ENCODE assay signal across 19 cellular contexts in genomic region chr9:86408121-86408520, GRCh38. TPM values are rescaled to one million over a fixed set of nuclear protein-coding genes. Genes with fewer than 3 reads are reported as not detected.
DNase-seq lines count a peak whose midpoint lies in the region; ATAC-seq and TF ChIP-seq lines count a peak whose summit lies in the region.
"Had no signal": no experiment of that assay in that cellular context is flagged by ENCODE, and none has a peak within 500 bp of the region (broad histone marks: within the 10 kb centered on the region; RNA-seq: fewer than 3 reads in every experiment).

No MANE protein-coding gene starts in this region.

- no peak overlapping the region for H3K4me3 Mint-ChIP-seq in CD8-positive, alpha-beta T cell
- H3K4me3 Mint-ChIP-seq: CD4-positive, alpha-beta T cell; nephron progenitor cell had no signal

- no peak overlapping the region for H3K18ac ChIP-seq in mesenchymal stem cell (ENCODE audit: low read depth in 1 of 2, low read length in 2 of 2)

- H3K4me3 ChIP-seq in AG10803 (ENCODE audit: low read length), result no peak overlapping the region
- no peak overlapping the region for H3K4me3 ChIP-seq in dorsolateral prefrontal cortex
- no peak overlapping the region for H3K4me3 ChIP-seq in mesenchymal stem cell (ENCODE audit: insufficient read depth in 1 of 2, low read depth in 1 of 2, low read length in 2 of 2)
- no peak overlapping the region for H3K4me3 ChIP-seq in CD8-positive, alpha-beta T cell (ENCODE audit: low read depth, low read length)
- H3K4me3 ChIP-seq: MG63, vagina had no signal

- no peaks in the 10 kb centered on the region for H3K9me3 ChIP-seq in mesenchymal stem cell (ENCODE audit: control insufficient read depth, low read length)
- H3K9me3 ChIP-seq in CD8-positive, alpha-beta T cell (ENCODE audit: low read length), result no peaks in the 10 kb centered on the region
- H3K9me3 ChIP-seq: MG63, vagina had no signal

- H3K27ac ChIP-seq in dorsolateral prefrontal cortex, result peak overlapping the region in 34 of 59 donors; percentile 8 to 91 (median 77)
- H3K27ac ChIP-seq in mesenchymal stem cell (ENCODE audit: low read length, poor library complexity, severe bottlenecking), result no peak overlapping the region
- no peak overlapping the region for H3K27ac ChIP-seq in CD8-positive, alpha-beta T cell (ENCODE audit: low read depth, low read length)
- H3K27ac ChIP-seq in RWPE1, result no peak overlapping the region
- H3K27ac ChIP-seq: vagina had no signal

- H2BK15ac ChIP-seq in mesenchymal stem cell (ENCODE audit: low read depth, poor library complexity, severe bottlenecking), result no peak overlapping the region

- 40% methylated on average over 1 of the region's 1 CpG for WGBS in mesenchymal stem cell

- H3K9ac ChIP-seq in mesenchymal stem cell (ENCODE audit: low read length), result peak overlapping the region; percentile 8

- no peak overlapping the region for H2AK5ac ChIP-seq in mesenchymal stem cell (ENCODE audit: low read length, severe bottlenecking)

- no peak overlapping the region for H2BK120ac ChIP-seq in mesenchymal stem cell (ENCODE audit: low read depth, low read length)

- H3K27ac Mint-ChIP-seq in CD8-positive, alpha-beta T cell, result no peak overlapping the region
- H3K27ac Mint-ChIP-seq: CD4-positive, alpha-beta T cell; nephron progenitor cell had no signal

- H2BK12ac ChIP-seq in mesenchymal stem cell (ENCODE audit: low read length in 2 of 2), result no peak overlapping the region

- no peak overlapping the region for H3K23ac ChIP-seq in mesenchymal stem cell (ENCODE audit: low read length in 2 of 2)

- POLR2A ChIA-PET in CD8-positive, alpha-beta T cell (lab: Charles Lee), result no interaction called here
- POLR2A ChIA-PET in RWPE1 (lab: Yijun Ruan, JAX; ENCODE audit: low non-redundant PET), result no interaction called here

- no peaks in the 10 kb centered on the region for H3K36me3 ChIP-seq in mesenchymal stem cell (ENCODE audit: control insufficient read depth in 1 of 2, insufficient read depth in 2 of 2, low read depth in 1 of 2, low read length in 2 of 2)
- no peaks in the 10 kb centered on the region for H3K36me3 ChIP-seq in CD8-positive, alpha-beta T cell (ENCODE audit: insufficient read depth, low read length)
- H3K36me3 ChIP-seq: MG63, vagina had no signal

- no peaks in the 10 kb centered on the region for H3K27me3 ChIP-seq in dorsolateral prefrontal cortex
- H3K27me3 ChIP-seq in mesenchymal stem cell (ENCODE audit: control insufficient read depth in 1 of 2, insufficient read depth in 1 of 2, low read length in 2 of 2), result no peaks in the 10 kb centered on the region
- no peaks in the 10 kb centered on the region for H3K27me3 ChIP-seq in CD8-positive, alpha-beta T cell (ENCODE audit: insufficient read depth, low read length)
- H3K27me3 ChIP-seq: MG63, vagina had no signal

- no peak overlapping the region for H4K8ac ChIP-seq in mesenchymal stem cell (ENCODE audit: low read length)

- H4K91ac ChIP-seq in mesenchymal stem cell (ENCODE audit: low read length), result no peak overlapping the region

- TF ChIP-seq CTCF in AG10803 (conservative IDR thresholded peaks at IDR 0.05; ENCODE audit: low read length), result no peak
- TF ChIP-seq CTCF in dorsolateral prefrontal cortex (IDR thresholded peaks at IDR 0.05 in 54 of 56, conservative IDR thresholded peaks at IDR 0.05 in 2 of 56; ENCODE audit: low read depth in 1 of 56, partially characterized antibody in 56 of 56), result no peak
- no peak for TF ChIP-seq CTCF in CD8-positive, alpha-beta T cell (IDR thresholded peaks at IDR 0.05)
- TF ChIP-seq CTCF in RWPE1 (conservative IDR thresholded peaks at IDR 0.05; ENCODE audit: low read depth), result no peak

- no peak for ATAC-seq in CD8-positive, alpha-beta T cell

- peaks cover 10% of the 10 kb centered on the region for H3K4me1 ChIP-seq in mesenchymal stem cell (ENCODE audit: control insufficient read depth, insufficient read depth, low read depth, low read length)
- no peaks in the 10 kb centered on the region for H3K4me1 ChIP-seq in CD8-positive, alpha-beta T cell (ENCODE audit: insufficient read depth, low read length)
- H3K4me1 ChIP-seq: vagina had no signal

- intact Hi-C loops in dorsolateral prefrontal cortex (cut with DNase I), result loop anchor here in 1 of 2 donors (10.0 kb wide), 1 partner anchor 747 kb away; no protein-coding TSS in a partner anchor
- intact Hi-C loops in CD8-positive, alpha-beta T cell (cut with DNase I, micrococcal nuclease), result no loop called here

- no peak overlapping the region for H2AFZ ChIP-seq in mesenchymal stem cell (ENCODE audit: low read depth, low read length)

- CTCF ChIA-PET in CD8-positive, alpha-beta T cell (lab: Charles Lee), result no interaction called here
- CTCF ChIA-PET in RWPE1 (lab: Yijun Ruan, JAX), result interaction anchor here (1.6 kb wide), 1 partner anchor 26 kb away, joined by 7 read pairs; no protein-coding TSS in a partner anchor

- no peak overlapping the region for H2BK5ac ChIP-seq in mesenchymal stem cell (ENCODE audit: low read depth, low read length, poor library complexity, severe bottlenecking)

- H3K4ac ChIP-seq in mesenchymal stem cell (ENCODE audit: low read depth in 1 of 2, low read length in 2 of 2), result no peak overlapping the region

- H3K79me1 ChIP-seq in mesenchymal stem cell (replicated peaks; ENCODE audit: low read length, poor library complexity, severe bottlenecking), result no peaks in the 10 kb centered on the region

- no peaks in the 10 kb centered on the region for H3K36me3 Mint-ChIP-seq in CD8-positive, alpha-beta T cell

- no peak overlapping the region for H3K14ac ChIP-seq in mesenchymal stem cell (ENCODE audit: low read length in 2 of 2)

- H3K4me2 ChIP-seq in mesenchymal stem cell (ENCODE audit: low read length, poor library complexity, severe bottlenecking), result no peak overlapping the region

- peaks cover 26% of the 10 kb centered on the region for H3K27me3 Mint-ChIP-seq in CD8-positive, alpha-beta T cell (ENCODE audit: low read depth)

- DNase-seq in AG10803 (ENCODE audit: low read depth) (peak; percentile 6), RKO (ENCODE audit: low spot score) (peak; percentile 30), dorsolateral prefrontal cortex (no peak), mesenchymal stem cell (peak; percentile 30), UCSD-AML1 (lab: John Stamatoyannopoulos, UW; ENCODE audit: unreplicated experiment) (no peak), RWPE1 (ENCODE audit: low spot score) (no peak), NCI-H526 treated with DMSO at 0.1 percent for 48 hours (lab: John Stamatoyannopoulos, UW) (no peak)
- no peak for DNase-seq in CD8-positive, alpha-beta T cell
- DNase-seq: CD4-positive, alpha-beta T cell; central memory CD4-positive, alpha-beta T cell; DMS153; effector memory CD4-positive, alpha-beta T cell; MG63; midbrain; NCI-H1694; NCI-H446 treated with DMSO at 0.1 percent for 48 hours; nephron progenitor cell; stimulated activated CD4-positive, alpha-beta T cell treated with anti-CD3 and anti-CD28 coated beads, Interleukin-4, amount 100 ng/mL, for 4 hours had no signal

- no peaks in the 10 kb centered on the region for H3K9me3 Mint-ChIP-seq in CD8-positive, alpha-beta T cell
- H3K9me3 Mint-ChIP-seq: CD4-positive, alpha-beta T cell had no signal

- no peaks in the 10 kb centered on the region for H3K4me1 Mint-ChIP-seq in CD8-positive, alpha-beta T cell (ENCODE audit: low read depth)

RNA-seq across cellular contexts. Expression of gene TUT7, which starts 53.9 kb away (rescaled TPM):
- 10 to 100 TPM; 16.3 to 37.4 (median 25.7) TPM for total RNA-seq in dorsolateral prefrontal cortex
- polyA plus RNA-seq in mesenchymal stem cell (2013, experiment 1 of 2), result 17.0 TPM
- 15.7 TPM for polyA plus RNA-seq in mesenchymal stem cell (2013, experiment 2 of 2)
- total RNA-seq in CD8-positive, alpha-beta T cell, result 10 to 100 TPM; 48.9 to 55.7 TPM

Comparison
In these comparisons a context has a peak if more than half of its experiments do, and no peak if none do; other contexts are left out.
1. DNase-seq: peak in AG10803 (single experiment), RKO (single experiment) and mesenchymal stem cell (single experiment); none in dorsolateral prefrontal cortex (0 of 10), UCSD-AML1 (single experiment), CD8-positive, alpha-beta T cell (0 of 7), RWPE1 (single experiment) and NCI-H526 treated with DMSO at 0.1 percent for 48 hours (single experiment).
2. H3K27ac ChIP-seq: peak in dorsolateral prefrontal cortex (34 of 59); none in mesenchymal stem cell (single experiment), CD8-positive, alpha-beta T cell (single experiment) and RWPE1 (single experiment).